In the genomic region with DNA sequence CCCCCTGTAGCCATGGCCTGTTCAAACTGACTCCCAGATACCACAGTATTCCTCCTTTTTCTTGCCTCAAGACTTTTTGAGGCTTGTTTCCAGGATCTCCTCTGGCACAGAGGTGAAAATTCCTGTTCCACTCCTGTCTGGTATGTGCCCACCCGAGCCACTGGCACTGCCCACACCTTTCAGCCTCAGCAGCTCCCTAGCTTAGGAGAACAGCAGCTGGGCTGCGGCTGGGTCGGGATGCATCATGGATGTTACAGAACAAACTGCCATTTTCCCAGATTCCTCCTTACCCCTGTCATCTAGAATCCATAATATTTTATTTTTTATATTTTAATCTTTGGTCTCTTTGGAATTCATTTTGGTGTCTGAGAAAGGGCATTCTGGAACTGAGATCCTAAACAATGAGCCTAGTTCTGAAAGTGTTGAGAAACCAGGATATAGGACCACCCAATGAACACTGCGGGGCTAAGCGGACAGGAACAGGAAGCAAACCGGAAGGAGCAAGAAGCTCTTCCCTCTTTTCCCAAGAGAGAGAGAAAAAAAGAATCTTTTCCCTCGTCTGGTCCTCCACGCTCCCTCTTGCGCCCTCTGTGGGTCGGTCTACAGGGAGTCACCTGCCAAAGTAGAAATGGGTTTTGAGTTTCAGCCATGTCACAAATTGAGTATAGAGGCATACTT, we compare ENCODE assay signal across 8 cellular contexts. TPM values are rescaled to one million over a fixed set of nuclear protein-coding genes. Genes with fewer than 3 reads are reported as not detected.
DNase-seq lines count a peak whose midpoint lies in the region; ATAC-seq, FAIRE-seq and TF ChIP-seq lines count a peak whose summit lies in the region.

No MANE protein-coding gene starts in this region.

- H3K4me3 ChIP-seq in brain microvascular endothelial cell (ENCODE audit: low read depth, low read length), result no peak overlapping the region

- in situ Hi-C loops in brain microvascular endothelial cell (cut with HindIII; ENCODE audit: low pct_ligation_motif_present, low sequenced_read_pairs), result no loop called here

- H3K4me3 Mint-ChIP-seq in immature natural killer cell, result no peak overlapping the region

- TF ChIP-seq CTCF in brain microvascular endothelial cell (IDR thresholded peaks at IDR 0.05; ENCODE audit: low read depth, low read length, missing control alignments), result peak; percentile 98

- peaks cover 0 to 8% of the 10 kb centered on the region in 2 donors for H3K4me1 Mint-ChIP-seq in immature natural killer cell

- H3K36me3 Mint-ChIP-seq in immature natural killer cell, result no peaks in the 10 kb centered on the region

- ATAC-seq in HG02623 (IDR thresholded peaks at IDR 0.05; ENCODE audit: unreplicated experiment), result no peak

- no peak overlapping the region for H3K27ac ChIP-seq in brain microvascular endothelial cell

- peaks cover 2 to 10% (median 3%) of the 10 kb centered on the region in 3 donors for H3K27me3 Mint-ChIP-seq in immature natural killer cell (ENCODE audit: low read depth in 3 of 3)

- no peaks in the 10 kb centered on the region for H3K9me3 Mint-ChIP-seq in immature natural killer cell

- no peak overlapping the region for H3K27ac Mint-ChIP-seq in immature natural killer cell

- no peaks in the 10 kb centered on the region for H3K27me3 ChIP-seq in brain microvascular endothelial cell (replicated peaks)

- peak; percentile 29 for DNase-seq in NK-92 treated with Interleukin-12 subunit alpha and Interleukin-12 subunit beta, amount 100 ng/mL, for 24 hours (lab: John Stamatoyannopoulos, UW)
- no peak for DNase-seq in NK-92 (lab: John Stamatoyannopoulos, UW; ENCODE audit: unreplicated experiment)
- peak; percentile 83 for DNase-seq in NCI-H2029 treated with DMSO at 0.1 percent for 48 hours (lab: John Stamatoyannopoulos, UW)
- peak; percentile 60 for DNase-seq in brain microvascular endothelial cell
- peak; percentile 8 to 14 (median 14) for DNase-seq in immature natural killer cell
- DNase-seq in stimulated activated CD4-positive, alpha-beta T cell treated with anti-CD3 and anti-CD28 coated beads, Interleukin-15, amount 100 ng/mL, for 1 hour (ENCODE audit: low read depth in 1 of 2, low spot score in 1 of 2), result peak; percentile 17 to 50

- no peaks in the 10 kb centered on the region for H3K36me3 ChIP-seq in brain microvascular endothelial cell (replicated peaks)

- peak; percentile 85 for FAIRE-seq in TTC549 (lab: Jason Lieb, UNC)

RNA-seq across cellular contexts. Expression of gene OR2S2, which starts 12.5 kb away (rescaled TPM):
- not detected for polyA plus RNA-seq in immature natural killer cell

RNA-seq across cellular contexts. Expression of gene SPAAR, which starts 36.2 kb away (rescaled TPM):
- polyA plus RNA-seq in immature natural killer cell, result not detected

RNA-seq across cellular contexts. Expression of gene HRCT1, which starts 39.5 kb away (rescaled TPM):
- not detected for polyA plus RNA-seq in immature natural killer cell
